Comparison of ENCODE assay signal across 8 cellular contexts in the genomic region with DNA sequence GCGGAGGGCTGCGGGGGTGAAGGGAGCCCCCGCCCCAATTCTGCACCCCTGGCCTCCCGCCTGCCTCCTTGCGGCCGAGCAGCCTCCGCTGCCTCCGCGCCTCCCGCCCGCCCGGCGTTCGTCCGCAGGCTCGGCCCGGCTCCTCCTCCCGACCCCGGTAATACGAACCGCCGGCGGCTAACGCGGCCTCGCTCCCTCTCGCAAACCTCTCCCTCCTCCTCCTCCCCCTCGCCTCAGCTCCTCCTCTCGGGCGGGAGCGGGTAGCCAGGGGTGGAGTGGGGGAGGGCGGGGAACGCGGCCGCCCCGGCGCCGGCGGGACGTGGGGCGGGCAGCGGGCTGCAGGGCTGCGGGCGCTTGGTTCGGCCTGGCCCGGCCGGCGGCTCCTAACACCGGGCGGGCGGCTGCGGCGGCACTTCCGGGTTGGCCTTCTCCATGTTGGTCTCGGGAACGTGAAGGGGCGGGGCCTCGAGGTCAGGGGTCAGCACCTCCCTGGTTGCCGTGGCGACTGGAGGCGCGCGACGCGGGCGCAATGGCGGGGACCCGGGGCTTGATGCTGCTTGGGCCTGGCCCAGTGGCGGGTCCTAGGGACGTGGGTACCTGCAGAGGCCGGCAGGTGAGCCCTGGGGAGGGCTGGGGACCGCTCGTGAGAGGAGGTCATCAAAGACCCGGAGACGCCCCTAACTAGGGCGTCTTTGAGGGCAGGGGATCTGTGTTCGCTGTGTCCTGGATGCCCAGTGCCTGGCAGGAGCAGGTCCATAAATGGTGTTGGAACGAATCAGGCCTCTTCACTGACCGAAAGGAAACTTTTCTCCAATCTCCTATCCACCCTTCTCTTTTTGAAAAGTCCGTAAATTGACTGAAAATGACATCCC. TPM values are rescaled to one million over a fixed set of nuclear protein-coding genes. Genes with fewer than 3 reads are reported as not detected.
A peak's percentile ranks its signal among the peaks of the same experiment; 100 is the strongest.
DNase-seq lines count a peak whose midpoint lies in the region; ATAC-seq and TF ChIP-seq lines count a peak whose summit lies in the region.

A gene with protein sequence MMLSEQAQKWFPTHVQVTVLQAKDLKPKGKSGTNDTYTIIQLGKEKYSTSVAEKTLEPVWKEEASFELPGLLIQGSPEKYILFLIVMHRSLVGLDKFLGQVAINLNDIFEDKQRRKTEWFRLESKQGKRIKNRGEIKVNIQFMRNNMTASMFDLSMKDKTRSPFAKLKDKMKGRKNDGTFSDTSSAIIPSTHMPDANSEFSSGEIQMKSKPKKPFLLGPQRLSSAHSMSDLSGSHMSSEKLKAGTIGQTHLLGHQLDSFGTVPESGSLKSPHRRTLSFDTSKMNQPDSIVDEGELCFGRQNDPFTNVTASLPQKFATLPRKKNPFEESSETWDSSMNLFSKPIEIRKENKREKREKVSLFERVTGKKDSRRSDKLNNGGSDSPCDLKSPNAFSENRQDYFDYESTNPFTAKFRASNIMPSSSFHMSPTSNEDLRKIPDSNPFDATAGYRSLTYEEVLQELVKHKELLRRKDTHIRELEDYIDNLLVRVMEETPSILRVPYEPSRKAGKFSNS (minus strand): TSS at position 451 of the 872 bp plus-strand sequence. CDS start 778 bp downstream, outside the sequence.

- peak in 1 of 3 experiments; percentile 17 for TF ChIP-seq CTCF in ascending aorta (IDR thresholded peaks at IDR 0.05)

- intact Hi-C loops in T-helper 2 cell treated with Interferon-gamma antibody and Interleukin-4, amounts not matched to agents 100 ng/mL and 5 ng/mL, for 36 hours (cut with micrococcal nuclease) = loop anchor here (1.0 to 5.0 kb wide), 3 partner anchors 294 to 672 kb away; no protein-coding TSS in a partner anchor
- intact Hi-C loops in ascending aorta (cut with DNase I) = loop anchor here (2.0 to 10.0 kb wide), 6 partner anchors 296 to 1848 kb away; a partner anchor contains a TSS
- intact Hi-C loops in aorta (cut with DNase I) = loop anchor here in 1 of 2 donors (10.0 kb wide), 1 partner anchor 502 kb away; a partner anchor contains a TSS

- H3K9me3 ChIP-seq in ascending aorta (no peaks in the 10 kb centered on the region), aorta (ENCODE audit: control insufficient read depth, low read length) (no peaks in the 10 kb centered on the region)

- DNase-seq in NCI-H1436 treated with DMSO at 0.1 percent for 48 hours (lab: John Stamatoyannopoulos, UW) = peak; percentile 50
- peak; percentile 82 to 98 for DNase-seq in ascending aorta (ENCODE audit: low spot score in 2 of 2)
- peak; percentile 91 for DNase-seq in hepatic stellate cell (ENCODE audit: low spot score)
- peak; percentile 73 for DNase-seq in renal cortical epithelial cell (ENCODE audit: low read depth)
- peak; percentile 98 to 100 for DNase-seq in aorta

- H3K36me3 ChIP-seq in ascending aorta (no peaks in the 10 kb centered on the region), aorta (ENCODE audit: control insufficient read depth in 1 of 2, insufficient read depth in 2 of 2, low read length in 1 of 2) (no peaks in the 10 kb centered on the region)

- H3K4me3 ChIP-seq in ascending aorta (peak within 1 kb of the TSS; percentile 75 to 96), aorta (ENCODE audit: low read length in 2 of 2) (peak within 1 kb of the TSS; percentile 46 to 81)

- peak within 1 kb of the TSS; percentile 91 to 98 for H3K27ac ChIP-seq in ascending aorta
- peak within 1 kb of the TSS; percentile 70 to 87 for H3K27ac ChIP-seq in aorta (ENCODE audit: low read depth in 1 of 2, low read length in 2 of 2)

- H3K4me1 ChIP-seq in ascending aorta = peaks cover 2 to 21% of the 10 kb centered on the region in 2 donors
- H3K4me1 ChIP-seq in aorta (ENCODE audit: control insufficient read depth in 1 of 2, insufficient read depth in 2 of 2, low read length in 2 of 2) = no peaks in the 10 kb centered on the region

- ATAC-seq in GM18499 (IDR thresholded peaks at IDR 0.05; ENCODE audit: insufficient read depth, unreplicated experiment) (peak; percentile 91), HG02870 (IDR thresholded peaks at IDR 0.05; ENCODE audit: unreplicated experiment) (peak; percentile 94), aorta (ENCODE audit: low FRiP score) (peak; percentile 97)

- H3K27me3 ChIP-seq in ascending aorta = no peaks in the 10 kb centered on the region
- H3K27me3 ChIP-seq in aorta (ENCODE audit: control insufficient read depth in 1 of 2, insufficient read depth in 2 of 2, low read length in 1 of 2) = no peaks in the 10 kb centered on the region

- WGBS in aorta, 2 donors = 1% methylated on average over 49 to 80 of the region's 80 CpGs

RNA-seq across cellular contexts. Expression of the gene that starts here (rescaled TPM):
- total RNA-seq in T-helper 2 cell treated with Interferon-gamma antibody and Interleukin-4, amounts not matched to agents 100 ng/mL and 5 ng/mL, for 36 hours = 14.7 and 15.8 TPM in 2 replicates
- 2.8 TPM for total RNA-seq in ascending aorta
- 24.1 and 61.3 TPM in 2 replicates for total RNA-seq in renal cortical epithelial cell
- 10 to 100 TPM; 24.7 to 25.1 TPM for total RNA-seq in aorta
- polyA plus RNA-seq in aorta = 1 to 10 TPM; 5.4 to 8.2 TPM

Comparison
In these comparisons a context has a peak if more than half of its experiments do, and no peak if none do; other contexts are left out.
1. Peak in every context shown above with its lines: DNase-seq, ATAC-seq, H3K4me3 ChIP-seq and H3K27ac ChIP-seq.